14 cellular contexts compared by ENCODE assay signal in genomic region chr6:169653691-169654090, GRCh38. TPM values are rescaled to one million over a fixed set of nuclear protein-coding genes. Genes with fewer than 3 reads are reported as not detected.
DNase-seq lines count a peak whose midpoint lies in the region; ATAC-seq and TF ChIP-seq lines count a peak whose summit lies in the region.
"Had no signal": no experiment of that assay in that cellular context is flagged by ENCODE, and none has a peak within 500 bp of the region (broad histone marks: within the 10 kb centered on the region; RNA-seq: fewer than 3 reads in every experiment).

No MANE protein-coding gene starts in this region.

- H3K36me3 Mint-ChIP-seq in Calu3 (ENCODE audit: insufficient read depth, unreplicated experiment) (peaks cover 38% of the 10 kb centered on the region), mesothelial cell of epicardium (peaks cover 13% of the 10 kb centered on the region)
- H3K36me3 Mint-ChIP-seq in stimulated activated effector memory CD8-positive, alpha-beta T cell treated with anti-CD3 and anti-CD28 coated beads, Interleukin-12 subunit alpha, Interleukin-12 subunit beta, amount 100 ng/mL, for 72 hours: peaks cover 6% of the 10 kb centered on the region

- no peak overlapping the region for H3K27ac Mint-ChIP-seq in Calu3 (ENCODE audit: unreplicated experiment)
- no peak overlapping the region for H3K27ac Mint-ChIP-seq in mesothelial cell of epicardium
- H3K27ac Mint-ChIP-seq in stimulated activated effector memory CD8-positive, alpha-beta T cell treated with anti-CD3 and anti-CD28 coated beads, Interleukin-12 subunit alpha, Interleukin-12 subunit beta, amount 100 ng/mL, for 72 hours: no peak overlapping the region

- H3K27me3 Mint-ChIP-seq in Calu3 (ENCODE audit: unreplicated experiment): no peaks in the 10 kb centered on the region
- H3K27me3 Mint-ChIP-seq in mesothelial cell of epicardium (ENCODE audit: low read depth): no peaks in the 10 kb centered on the region
- H3K27me3 Mint-ChIP-seq: stimulated activated memory B cell treated with anti-CD40 and anti-IgM and Interleukin-4, amounts not matched to agents 10 μg/mL and 1 μg/mL and 100 μg/mL, for 72 hours had no signal

- no TSS peak for BruUV-seq in Calu3 (replicated peaks; lab: Mats Ljungman, UMichigan)

- H3K4me1 ChIP-seq in adipocyte (ENCODE audit: control insufficient read depth, insufficient read depth, low read length): no peaks in the 10 kb centered on the region

- H3K4me1 Mint-ChIP-seq in Calu3 (ENCODE audit: low read depth, unreplicated experiment): no peaks in the 10 kb centered on the region
- H3K4me1 Mint-ChIP-seq in mesothelial cell of epicardium: peaks cover 2% of the 10 kb centered on the region
- H3K4me1 Mint-ChIP-seq in stimulated activated effector memory CD8-positive, alpha-beta T cell treated with anti-CD3 and anti-CD28 coated beads, Interleukin-12 subunit alpha, Interleukin-12 subunit beta, amount 100 ng/mL, for 72 hours: peaks cover 14% of the 10 kb centered on the region

- DNase-seq in Calu3: no peak
- no peak for DNase-seq in adipocyte (ENCODE audit: low read depth)
- no peak for DNase-seq in mesothelial cell of epicardium (ENCODE audit: low spot score in 2 of 2, unreplicated experiment in 2 of 2)
- DNase-seq in stimulated activated effector memory CD8-positive, alpha-beta T cell treated with anti-CD3 and anti-CD28 coated beads, Interleukin-12 subunit alpha, Interleukin-12 subunit beta, amount 100 ng/mL, for 72 hours (ENCODE audit: low spot score in 2 of 2): no peak
- DNase-seq in NCI-H1105 (lab: John Stamatoyannopoulos, UW): no peak
- DNase-seq in dermis blood vessel endothelial cell: no peak
- DNase-seq in NCI-H146 (lab: John Stamatoyannopoulos, UW): no peak
- DNase-seq: activated CD4-positive, alpha-beta T cell treated with anti-CD3 and anti-CD28 coated beads for 1 hour; GOT3; MM.1S; stimulated activated CD4-positive, alpha-beta T cell treated with anti-CD3 and anti-CD28 coated beads, Interleukin-4, amount 100 ng/mL, for 1 hour; SW 1271 had no signal

- intact Hi-C loops in Calu3 (cut with micrococcal nuclease; ENCODE audit: unreplicated experiment): no loop called here

- H3K4me3 ChIP-seq in adipocyte (ENCODE audit: low read length): peak overlapping the region; percentile 88

- peak overlapping the region; percentile 77 for H3K4me3 Mint-ChIP-seq in Calu3 (ENCODE audit: low read depth, unreplicated experiment)
- H3K4me3 Mint-ChIP-seq in mesothelial cell of epicardium: peak overlapping the region; percentile 8
- H3K4me3 Mint-ChIP-seq in stimulated activated effector memory CD8-positive, alpha-beta T cell treated with anti-CD3 and anti-CD28 coated beads, Interleukin-12 subunit alpha, Interleukin-12 subunit beta, amount 100 ng/mL, for 72 hours: peak overlapping the region; percentile 78

- TF ChIP-seq CTCF in Calu3 (IDR thresholded peaks at IDR 0.05; ENCODE audit: unreplicated experiment) (no peak), mesothelial cell of epicardium (IDR thresholded peaks at IDR 0.05; ENCODE audit: unreplicated experiment) (no peak)

- CTCF ChIA-PET in Calu3 (lab: Charles Lee): no interaction called here

- no peaks in the 10 kb centered on the region for H3K9me3 ChIP-seq in adipocyte (ENCODE audit: control insufficient read depth, low read length)

- peak overlapping the region; percentile 87 for H3K9ac ChIP-seq in adipocyte (ENCODE audit: low read length)

- no peaks in the 10 kb centered on the region for H3K27me3 ChIP-seq in adipocyte (replicated peaks; ENCODE audit: control insufficient read depth, insufficient read depth, low read length)

- peaks cover 4% of the 10 kb centered on the region for H3K36me3 ChIP-seq in adipocyte (ENCODE audit: control insufficient read depth, insufficient read depth, low read length, severe bottlenecking)

- ATAC-seq in stimulated activated effector memory CD8-positive, alpha-beta T cell treated with anti-CD3 and anti-CD28 coated beads, Interleukin-12 subunit alpha, Interleukin-12 subunit beta, amount 100 ng/mL, for 72 hours: no peak
- ATAC-seq in GM21825 (IDR thresholded peaks at IDR 0.05; ENCODE audit: unreplicated experiment): no peak
- ATAC-seq: stimulated activated memory B cell treated with anti-CD40 and anti-IgM and Interleukin-4, amounts not matched to agents 10 μg/mL and 1 μg/mL and 100 μg/mL, for 72 hours had no signal

- H3K9me3 Mint-ChIP-seq in Calu3 (ENCODE audit: low read depth, unreplicated experiment) (no peaks in the 10 kb centered on the region), mesothelial cell of epicardium (no peaks in the 10 kb centered on the region)
- H3K9me3 Mint-ChIP-seq in stimulated activated effector memory CD8-positive, alpha-beta T cell treated with anti-CD3 and anti-CD28 coated beads, Interleukin-12 subunit alpha, Interleukin-12 subunit beta, amount 100 ng/mL, for 72 hours: no peaks in the 10 kb centered on the region

RNA-seq across cellular contexts. Expression of gene WDR27, which starts 48.1 kb away (rescaled TPM):
- total RNA-seq in Calu3 (2022): 70.6 and 77.9 TPM in 2 replicates
- total RNA-seq in mesothelial cell of epicardium: 114 to 128 TPM (median 116 TPM) in 3 replicates
- total RNA-seq in dermis blood vessel endothelial cell: 21.0 and 39.5 TPM in 2 replicates

RNA-seq across cellular contexts. Expression of gene C6orf120, which starts 48.2 kb away (rescaled TPM):
- 20.9 and 25.0 TPM in 2 replicates for total RNA-seq in Calu3 (2022)
- total RNA-seq in mesothelial cell of epicardium: 35.5 to 36.6 TPM (median 35.8 TPM) in 3 replicates
- 27.1 and 36.2 TPM in 2 replicates for total RNA-seq in dermis blood vessel endothelial cell

Comparison
In these comparisons a context has a peak if more than half of its experiments do, and no peak if none do; other contexts are left out.
1. H3K4me3 Mint-ChIP-seq: peak in every context shown above with its lines; median percentile 78 in stimulated activated effector memory CD8-positive, alpha-beta T cell treated with anti-CD3 and anti-CD28 coated beads, Interleukin-12 subunit alpha, Interleukin-12 subunit beta, amount 100 ng/mL, for 72 hours; 77 in Calu3; 8 in mesothelial cell of epicardium.